ENCODE assay signal across 8 cellular contexts in the genomic region with DNA sequence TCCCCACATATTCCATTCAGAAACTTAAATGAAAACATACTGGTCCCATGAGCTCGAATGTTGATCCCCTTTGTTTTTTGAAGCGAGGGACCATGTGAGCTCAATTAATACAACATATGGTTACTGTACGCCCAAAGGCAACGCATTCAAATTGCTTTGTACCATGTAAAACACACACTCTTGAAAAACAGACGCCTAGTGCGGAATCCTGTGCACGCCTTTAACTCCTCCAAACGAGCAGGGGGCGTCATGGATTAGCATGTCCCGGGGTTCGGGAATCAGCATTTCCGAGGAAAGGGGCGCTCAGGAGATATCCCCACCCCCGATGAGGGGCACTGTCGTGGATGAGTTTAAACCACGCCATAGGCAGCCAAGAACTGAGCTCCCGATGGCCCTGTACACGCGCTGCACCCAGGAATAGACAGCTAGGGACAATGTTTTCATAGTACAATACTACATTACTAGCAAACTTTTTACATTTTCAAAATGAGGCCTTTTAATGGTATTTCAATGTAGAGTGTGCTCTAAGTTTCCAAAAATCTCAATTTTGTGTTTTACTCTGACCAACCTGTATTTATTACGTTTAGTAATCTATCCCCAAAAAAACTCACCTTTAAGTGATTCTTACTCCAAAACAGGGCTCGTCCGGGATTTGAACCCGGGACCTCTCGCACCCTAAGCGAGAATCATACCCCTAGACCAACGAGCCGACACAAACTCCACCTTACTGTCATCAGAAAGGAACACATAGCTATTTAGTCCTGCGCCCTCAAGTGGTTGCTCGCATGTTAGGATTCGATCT. TPM values are rescaled to one million over a fixed set of nuclear protein-coding genes. Genes with fewer than 3 reads are reported as not detected.
DNase-seq lines count a peak whose midpoint lies in the region; TF ChIP-seq lines count a peak whose summit lies in the region.

No MANE protein-coding gene starts in this region.

- DNase-seq in Daoy (ENCODE audit: low read depth) (peak; percentile 84), GOT3 (lab: John Stamatoyannopoulos, UW) (peak; percentile 73), LHCN-M2 (ENCODE audit: low read depth) (peak; percentile 82), RPMI8226 (peak; percentile 91), fibroblast of villous mesenchyme (ENCODE audit: low read depth) (peak; percentile 92), neural progenitor cell (ENCODE audit: low spot score) (peak; percentile 89)
- peak; percentile 74 for DNase-seq in activated T-helper 9 cell treated with anti-CD3 and anti-CD28 coated beads, Interleukin-2, amount 50 U/mL, for 16 hours (ENCODE audit: low read depth)

- H3K4me3 Mint-ChIP-seq in neural progenitor cell: peak overlapping the region; percentile 95

- peaks cover 31% of the 10 kb centered on the region for H3F3A ChIP-seq in neural progenitor cell (ENCODE audit: low read depth)

- H3K27ac Mint-ChIP-seq in neural progenitor cell: peak overlapping the region; percentile 85

- H3K9me3 Mint-ChIP-seq in neural progenitor cell: peaks cover 8% of the 10 kb centered on the region

- H3K9me3 ChIP-seq in neural progenitor cell (ENCODE audit: low read depth) (no peaks in the 10 kb centered on the region), stomach smooth muscle (ENCODE audit: control insufficient read depth in 2 of 2, low read length in 2 of 2) (no peaks in the 10 kb centered on the region)

- peak overlapping the region; percentile 95 for H2AFZ ChIP-seq in neural progenitor cell (replicated peaks)

- H3K36me3 Mint-ChIP-seq in neural progenitor cell: peaks cover 6% of the 10 kb centered on the region

- H3K36me3 ChIP-seq in neural progenitor cell (no peaks in the 10 kb centered on the region), stomach smooth muscle (ENCODE audit: control insufficient read depth in 2 of 2, insufficient read depth in 2 of 2, low read length in 2 of 2) (no peaks in the 10 kb centered on the region)

- peaks cover 38% of the 10 kb centered on the region for H3K27me3 Mint-ChIP-seq in neural progenitor cell (ENCODE audit: insufficient read depth, low read depth)

- H3K27me3 ChIP-seq in neural progenitor cell (peaks cover 17% of the 10 kb centered on the region), stomach smooth muscle (ENCODE audit: control insufficient read depth in 1 of 2, insufficient read depth in 2 of 2, low read length in 2 of 2) (no peaks in the 10 kb centered on the region)

- H3K4me1 ChIP-seq in neural progenitor cell: peaks cover 9% of the 10 kb centered on the region
- H3K4me1 ChIP-seq in stomach smooth muscle (ENCODE audit: control insufficient read depth, insufficient read depth, low read length): peaks cover 7% of the 10 kb centered on the region

- H3K79me2 ChIP-seq in neural progenitor cell (ENCODE audit: low read depth): no peaks in the 10 kb centered on the region

- TF ChIP-seq CTCF in fibroblast of villous mesenchyme (IDR thresholded peaks at IDR 0.05; ENCODE audit: insufficient read depth, low read depth, low read length): peak; percentile 84
- peak; percentile 94 for TF ChIP-seq CTCF in neural progenitor cell (IDR thresholded peaks at IDR 0.05)

- H3K4me3 ChIP-seq in fibroblast of villous mesenchyme (ENCODE audit: low read depth, low read length) (peak overlapping the region; percentile 92), neural progenitor cell (peak overlapping the region; percentile 99), stomach smooth muscle (ENCODE audit: low read length in 2 of 2) (peak overlapping the region; percentile 91 to 94)

- H3K9ac ChIP-seq in neural progenitor cell: no peak overlapping the region
- peak overlapping the region; percentile 76 to 79 for H3K9ac ChIP-seq in stomach smooth muscle (ENCODE audit: low read length in 2 of 2)

- H3K27ac ChIP-seq in neural progenitor cell (no peak overlapping the region), stomach smooth muscle (ENCODE audit: low read length) (peak overlapping the region; percentile 73)

- H3K4me2 ChIP-seq in neural progenitor cell: peak overlapping the region; percentile 95

- no peaks in the 10 kb centered on the region for H4K20me1 ChIP-seq in neural progenitor cell (ENCODE audit: low read depth)

- H3K4me1 Mint-ChIP-seq in neural progenitor cell: peaks cover 23% of the 10 kb centered on the region

RNA-seq across cellular contexts. Expression of a gene that starts 6.7 kb away (rescaled TPM):
- total RNA-seq in Daoy (2014; rRNA removed; shearing (Covaris generic)): 52.1 and 66.0 TPM in 2 replicates
- 55.5 and 63.3 TPM in 2 replicates for total RNA-seq in LHCN-M2 (2014; rRNA removed)
- 59.4 TPM for polyA plus RNA-seq in LHCN-M2 (2012)
- total RNA-seq in fibroblast of villous mesenchyme: 163 and 358 TPM in 2 replicates
- total RNA-seq in neural progenitor cell (ENCODE audit: low replicate concordance): 121 and 125 TPM in 2 replicates
